Comparison of ENCODE assay signal across 21 cellular contexts in the genomic region with DNA sequence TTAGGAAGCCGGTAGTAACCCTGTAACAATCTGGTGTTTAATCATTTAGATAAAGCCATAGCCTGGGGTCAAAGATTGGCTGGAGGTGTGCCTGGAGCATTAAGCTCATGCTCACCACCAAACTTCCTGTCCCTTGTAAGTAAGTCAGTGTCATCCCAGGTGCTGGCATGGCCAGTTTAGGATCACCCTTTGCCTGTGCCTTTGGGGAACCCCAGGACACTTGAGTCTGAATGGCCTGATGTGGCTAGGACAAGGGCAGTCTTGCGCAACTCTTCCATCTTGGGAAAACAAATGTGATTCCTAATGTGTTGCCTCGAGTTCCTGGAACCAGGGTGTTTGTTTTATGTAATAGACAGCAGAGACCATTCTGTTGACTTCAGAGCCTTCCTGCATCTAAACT.
A peak's percentile ranks its signal among the peaks of the same experiment; 100 is the strongest.
DNase-seq lines count a peak whose midpoint lies in the region; ATAC-seq and TF ChIP-seq lines count a peak whose summit lies in the region.
"Had no signal": no experiment of that assay in that cellular context is flagged by ENCODE, and none has a peak within 500 bp of the region (broad histone marks: within the 10 kb centered on the region; RNA-seq: fewer than 3 reads in every experiment).

No MANE protein-coding gene starts in this region.

- no peak overlapping the region for H3K27ac Mint-ChIP-seq in MCF 10A (ENCODE audit: low read depth, unreplicated experiment)
- H3K27ac Mint-ChIP-seq: activated CD4-positive, alpha-beta memory T cell treated with anti-CD3 and anti-CD28 coated beads for 36 hours; GM23338; stimulated activated memory B cell treated with anti-CD40 and anti-IgM and Interleukin-4, amounts not matched to agents 10 μg/mL and 1 μg/mL and 100 μg/mL, for 72 hours; WTC11 had no signal

- no peak for TF ChIP-seq CTCF in MCF 10A (IDR thresholded peaks at IDR 0.05; ENCODE audit: unreplicated experiment)
- TF ChIP-seq CTCF in mammary epithelial cell (conservative IDR thresholded peaks at IDR 0.05 in 1 of 2, IDR thresholded peaks at IDR 0.05 in 1 of 2; ENCODE audit: extremely low read depth in 1 of 2, insufficient read depth in 1 of 2, low read depth in 1 of 2, low read length in 2 of 2), result no peak
- TF ChIP-seq CTCF in gastroesophageal sphincter (IDR thresholded peaks at IDR 0.05), result no peak
- no peak for TF ChIP-seq CTCF in mucosa of descending colon (IDR thresholded peaks at IDR 0.05)
- no peak for TF ChIP-seq CTCF in RWPE1 (conservative IDR thresholded peaks at IDR 0.05; ENCODE audit: low read depth)

- POLR2A ChIA-PET in MCF 10A (lab: Yijun Ruan, JAX) (interaction anchor here (0.7 kb wide), 1 partner anchor 189 kb away, joined by 3 read pairs; no protein-coding TSS in a partner anchor), RWPE1 (lab: Yijun Ruan, JAX; ENCODE audit: low non-redundant PET) (interaction anchor here (0.7 kb wide), 1 partner anchor 11 kb away, joined by 7 read pairs; no protein-coding TSS in a partner anchor)

- H3K4me3 Mint-ChIP-seq in MCF 10A (ENCODE audit: unreplicated experiment), result no peak overlapping the region
- H3K4me3 Mint-ChIP-seq: activated CD4-positive, alpha-beta memory T cell treated with anti-CD3 and anti-CD28 coated beads for 36 hours; GM23338; stimulated activated memory B cell treated with anti-CD40 and anti-IgM and Interleukin-4, amounts not matched to agents 10 μg/mL and 1 μg/mL and 100 μg/mL, for 72 hours; WTC11 had no signal

- no peaks in the 10 kb centered on the region for H3K27me3 Mint-ChIP-seq in MCF 10A (ENCODE audit: insufficient read depth, unreplicated experiment)
- H3K27me3 Mint-ChIP-seq: activated CD4-positive, alpha-beta memory T cell treated with anti-CD3 and anti-CD28 coated beads for 36 hours; stimulated activated memory B cell treated with anti-CD40 and anti-IgM and Interleukin-4, amounts not matched to agents 10 μg/mL and 1 μg/mL and 100 μg/mL, for 72 hours had no signal

- H3K9me3 Mint-ChIP-seq in MCF 10A (ENCODE audit: unreplicated experiment), result peaks cover 6% of the 10 kb centered on the region
- H3K9me3 Mint-ChIP-seq: activated CD4-positive, alpha-beta memory T cell treated with anti-CD3 and anti-CD28 coated beads for 36 hours had no signal

- CTCF ChIA-PET in MCF 10A (lab: Yijun Ruan, JAX) (no interaction called here), mammary epithelial cell (lab: Charles Lee; ENCODE audit: low non-redundant PET) (interaction anchor here (0.7 kb wide), 1 partner anchor 16 kb away, joined by 3 read pairs; no protein-coding TSS in a partner anchor), RWPE1 (lab: Yijun Ruan, JAX) (no interaction called here)

- H3K4me1 ChIP-seq in mammary epithelial cell (ENCODE audit: insufficient read depth, low read length) (no peaks in the 10 kb centered on the region), gastroesophageal sphincter (peaks cover 0 to 59% (median 42%) of the 10 kb centered on the region in 3 donors), mucosa of descending colon (ENCODE audit: low read depth) (no peaks in the 10 kb centered on the region)

- H3K36me3 ChIP-seq in mammary epithelial cell (ENCODE audit: insufficient read depth, low read length) (no peaks in the 10 kb centered on the region), gastroesophageal sphincter (no peaks in the 10 kb centered on the region), mucosa of descending colon (ENCODE audit: low read depth) (no peaks in the 10 kb centered on the region)
- H3K36me3 ChIP-seq: SJCRH30 had no signal

- peaks cover 6% of the 10 kb centered on the region for H3K36me3 Mint-ChIP-seq in MCF 10A (ENCODE audit: insufficient read depth, unreplicated experiment)
- H3K36me3 Mint-ChIP-seq: activated CD4-positive, alpha-beta memory T cell treated with anti-CD3 and anti-CD28 coated beads for 36 hours; WTC11 had no signal

- H3K4me1 Mint-ChIP-seq in MCF 10A (ENCODE audit: insufficient read depth, unreplicated experiment), result no peaks in the 10 kb centered on the region
- H3K4me1 Mint-ChIP-seq: GM23338, WTC11 had no signal

- no peak overlapping the region for H2AFZ ChIP-seq in mammary epithelial cell (ENCODE audit: low read depth, low read length)
- H2AFZ ChIP-seq: GM23338 had no signal

- peak; percentile 4 for DNase-seq in MCF 10A (ENCODE audit: unreplicated experiment)
- DNase-seq in mammary epithelial cell, result no peak
- peak in 2 of 3 donors; percentile 19 to 35 for DNase-seq in mucosa of descending colon
- DNase-seq in foreskin melanocyte, result no peak
- DNase-seq in islet precursor cell, result no peak
- no peak for DNase-seq in RWPE1 (ENCODE audit: low spot score)
- DNase-seq: 8988T; activated CD4-positive, alpha-beta memory T cell treated with anti-CD3 and anti-CD28 coated beads for 36 hours; activated naive CD4-positive, alpha-beta T cell treated with Interleukin-2 at 50 U/mL for 16 hours; activated T-cell treated with anti-CD3 and anti-CD28 coated beads, Interleukin-2, amount 50 U/mL, for 1 hour; C1 segment of cervical spinal cord; GDM1; kidney glomerular epithelial cell; NCI-H2171 treated with DMSO at 0.1 percent for 48 hours; SJCRH30; T-helper 2 cell had no signal

- WGBS in mammary epithelial cell (ENCODE audit: low coverage, missing lambda C conversion rate), result 98% methylated on average over 3 of the region's 3 CpGs
- 77 to 94% methylated on average over 2 to 3 of the region's 3 CpGs for WGBS in gastroesophageal sphincter (ENCODE audit: low coverage in 1 of 2), 2 donors

- H3K9ac ChIP-seq in mammary epithelial cell (ENCODE audit: insufficient read depth, low read length), result no peak overlapping the region

- no peak for TF ChIP-seq EP300 in gastroesophageal sphincter (IDR thresholded peaks at IDR 0.05)

- H3K79me2 ChIP-seq in mammary epithelial cell (ENCODE audit: insufficient read depth, low read length), result no peaks in the 10 kb centered on the region

- H3K4me3 ChIP-seq in mammary epithelial cell (replicated peaks in 1 of 3; ENCODE audit: insufficient read depth in 1 of 3, low read depth in 2 of 3, low read length in 3 of 3), result no peak overlapping the region
- no peak overlapping the region for H3K4me3 ChIP-seq in gastroesophageal sphincter
- no peak overlapping the region for H3K4me3 ChIP-seq in mucosa of descending colon
- H3K4me3 ChIP-seq: GM23338, SJCRH30 had no signal

- BruUV-seq in MCF 10A (replicated peaks; lab: Mats Ljungman, UMichigan) (no TSS peak), mammary epithelial cell (replicated peaks; lab: Mats Ljungman, UMichigan) (no TSS peak)

- in situ Hi-C loops in mammary epithelial cell (cut with MboI; ENCODE audit: low sequenced_read_pairs in 2 of 2), result no loop called here

- H3K27me3 ChIP-seq in mammary epithelial cell (ENCODE audit: insufficient read depth, low read length) (no peaks in the 10 kb centered on the region), gastroesophageal sphincter (no peaks in the 10 kb centered on the region)
- H3K27me3 ChIP-seq: SJCRH30 had no signal

- no peak overlapping the region for H3K4me2 ChIP-seq in mammary epithelial cell (ENCODE audit: insufficient read depth, low read depth, low read length)
- H3K4me2 ChIP-seq: GM23338 had no signal

- intact Hi-C loops in MCF 10A (cut with micrococcal nuclease), result no loop called here
- intact Hi-C loops in mammary epithelial cell (cut with micrococcal nuclease), result no loop called here
- intact Hi-C loops in mucosa of descending colon (cut with DNase I, micrococcal nuclease), result no loop called here

- H3K27ac ChIP-seq in mammary epithelial cell (ENCODE audit: insufficient read depth, low read depth, low read length) (no peak overlapping the region), gastroesophageal sphincter (peak overlapping the region in 3 of 4 donors; percentile 18 to 76 (median 67)), RWPE1 (no peak overlapping the region)
- H3K27ac ChIP-seq: SJCRH30 had no signal

- H4K20me1 ChIP-seq in mammary epithelial cell (ENCODE audit: insufficient read depth, low read length), result no peaks in the 10 kb centered on the region

- ATAC-seq in gastroesophageal sphincter, result peak; percentile 26
- peak; percentile 36 for ATAC-seq in mucosa of descending colon
- no peak for ATAC-seq in GM19023 (IDR thresholded peaks at IDR 0.05; ENCODE audit: unreplicated experiment)
- ATAC-seq: GM23338; stimulated activated memory B cell treated with anti-CD40 and anti-IgM and Interleukin-4, amounts not matched to agents 10 μg/mL and 1 μg/mL and 100 μg/mL, for 72 hours; WTC11 had no signal

- dilution Hi-C loops in mammary epithelial cell (cut with HindIII; ENCODE audit: low sequenced_read_pairs), result no loop called here

- H3K9me3 ChIP-seq in mammary epithelial cell (replicated peaks; ENCODE audit: insufficient read depth, low read length) (no peaks in the 10 kb centered on the region), gastroesophageal sphincter (no peaks in the 10 kb centered on the region), mucosa of descending colon (no peaks in the 10 kb centered on the region)
- H3K9me3 ChIP-seq: SJCRH30 had no signal

- no peak for TF ChIP-seq POLR2A in gastroesophageal sphincter (IDR thresholded peaks at IDR 0.05)

Comparison
In these comparisons a context has a peak if more than half of its experiments do, and no peak if none do; other contexts are left out.
1. DNase-seq: peak in MCF 10A (single experiment) and mucosa of descending colon (2 of 3); none in mammary epithelial cell (single experiment), foreskin melanocyte (single experiment), islet precursor cell (single experiment) and RWPE1 (single experiment).
2. H3K27ac ChIP-seq: peak in gastroesophageal sphincter (3 of 4); none in mammary epithelial cell (single experiment) and RWPE1 (single experiment).